ENCODE assay signal across 22 cellular contexts in the genomic region with DNA sequence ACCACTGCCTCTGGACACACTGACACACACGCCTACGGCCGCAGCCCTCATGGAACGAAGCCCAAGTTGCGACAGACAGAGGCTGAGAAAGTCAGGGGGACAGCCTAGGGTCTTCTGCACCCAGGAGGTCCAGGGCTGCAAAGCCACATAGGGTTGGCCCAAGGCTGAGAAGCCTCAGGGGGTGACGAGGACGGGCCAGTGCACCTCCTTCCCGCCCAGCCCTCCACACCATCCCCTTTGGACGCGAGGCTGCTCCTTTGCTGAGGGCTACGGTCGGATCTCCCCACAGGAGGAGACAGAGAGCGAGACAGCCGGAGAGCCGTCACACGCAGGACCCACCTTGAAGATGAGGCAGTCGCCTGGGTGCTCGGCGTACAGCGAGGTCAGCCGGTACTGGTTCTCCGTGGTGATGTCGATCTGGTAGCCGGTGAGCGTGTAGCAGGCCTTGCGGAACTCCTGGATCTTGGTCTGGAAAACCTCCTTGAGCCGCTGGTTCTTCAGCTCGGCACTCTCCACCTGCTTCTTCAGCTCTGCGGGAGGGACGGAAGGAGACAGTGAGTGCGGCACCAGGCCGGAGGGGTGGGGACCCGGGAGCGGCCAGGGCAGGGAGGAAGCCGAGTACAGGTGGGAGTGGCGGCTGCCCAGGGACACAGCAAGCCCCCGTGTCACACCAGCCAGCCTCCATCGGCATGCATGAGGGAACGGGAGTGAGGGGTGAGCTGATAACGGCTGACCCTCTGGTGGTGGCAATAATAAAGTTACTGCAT.
A peak's percentile ranks its signal among the peaks of the same experiment; 100 is the strongest.
DNase-seq lines count a peak whose midpoint lies in the region; ATAC-seq, FAIRE-seq and TF ChIP-seq lines count a peak whose summit lies in the region.
"Had no signal": no experiment of that assay in that cellular context is flagged by ENCODE, and none has a peak within 500 bp of the region (broad histone marks: within the 10 kb centered on the region; RNA-seq: fewer than 3 reads in every experiment).

No MANE protein-coding gene starts in this region.

- no peak overlapping the region for H2BK15ac ChIP-seq in H1 (ENCODE audit: low read length)

- H2BK5ac ChIP-seq in H1 (ENCODE audit: low read depth, low read length), result no peak overlapping the region

- no peak overlapping the region for H2BK20ac ChIP-seq in H1 (ENCODE audit: low read length)

- no peak for TF ChIP-seq RAD21 in H1 (IDR thresholded peaks at IDR 0.05 in 1 of 2, conservative IDR thresholded peaks at IDR 0.05 in 1 of 2; ENCODE audit: low read depth in 2 of 2, low read length in 2 of 2)

- no peak overlapping the region for H2AK5ac ChIP-seq in H1 (ENCODE audit: low read depth, low read length)

- peaks cover 18 to 64% (median 42%) of the 10 kb centered on the region in 11 experiments for H3K36me3 ChIP-seq in BLaER1 treated with 17β-estradiol and CSF1 and Interleukin-3, amounts not matched to agents 10 nM and 100 nM
- H3K36me3 ChIP-seq in H1 (ENCODE audit: control insufficient read depth in 2 of 4, insufficient read depth in 4 of 4, low read length in 3 of 4), result no peaks in the 10 kb centered on the region
- peaks cover 5% of the 10 kb centered on the region for H3K36me3 ChIP-seq in upper lobe of right lung
- H3K36me3 ChIP-seq: SJCRH30 had no signal

- H3K23ac ChIP-seq in H1 (ENCODE audit: insufficient read length), result no peak overlapping the region

- H3K4ac ChIP-seq in H1 (replicated peaks; ENCODE audit: insufficient read length, low read depth, low read length), result no peak overlapping the region

- peak overlapping the region; percentile 81 for H3K27ac Mint-ChIP-seq in CD4-positive, alpha-beta T cell
- H3K27ac Mint-ChIP-seq in neural crest cell (ENCODE audit: unreplicated experiment), result peak overlapping the region; percentile 12
- H3K27ac Mint-ChIP-seq: B cell had no signal

- H4K5ac ChIP-seq in H1 (ENCODE audit: insufficient read length, low read depth, low read length), result no peak overlapping the region

- no peaks in the 10 kb centered on the region for H3K23me2 ChIP-seq in H1 (ENCODE audit: low read depth, low read length)

- no peak for DNase-seq in CD4-positive, alpha-beta T cell
- DNase-seq in H1 (ENCODE audit: low read depth in 1 of 2, low spot score in 2 of 2) (no peak), neural crest cell (ENCODE audit: low read depth, low spot score) (no peak), upper lobe of right lung (no peak)
- DNase-seq: CD8-positive, alpha-beta memory T cell; DND-41; HFFc6; NCI-H1436; NCI-H2029; NCI-H2171; NCI-H446 treated with DMSO at 0.1 percent for 48 hours; NCI-H748 treated with DMSO at 0.1 percent for 48 hours; OCI-M1; SJCRH30 had no signal

- H3K27me3 Mint-ChIP-seq in CD4-positive, alpha-beta T cell, result no peaks in the 10 kb centered on the region
- H3K27me3 Mint-ChIP-seq in neural crest cell (ENCODE audit: low read depth), result no peaks in the 10 kb centered on the region
- H3K27me3 Mint-ChIP-seq: B cell; CD8-positive, alpha-beta memory T cell had no signal

- H3K4me3 Mint-ChIP-seq in CD4-positive, alpha-beta T cell, result no peak overlapping the region
- no peak overlapping the region for H3K4me3 Mint-ChIP-seq in neural crest cell
- H3K4me3 Mint-ChIP-seq: B cell; CD8-positive, alpha-beta memory T cell; HFFc6 had no signal

- H3K79me2 ChIP-seq in H1 (ENCODE audit: control insufficient read depth in 1 of 2, insufficient read depth in 2 of 2, low read length in 2 of 2), result no peaks in the 10 kb centered on the region

- TF ChIP-seq EP300 in H1 (IDR thresholded peaks at IDR 0.05; ENCODE audit: borderline replicate concordance in 1 of 2, low read depth in 2 of 2, low read length in 2 of 2), result no peak

- 0 out of 22 replicates have a peak overlapping the region, but pooled peaks of 3 of the 11 experiments have one; percentile 1 to 49 (median 40) for H3K27ac ChIP-seq in BLaER1 treated with 17β-estradiol and CSF1 and Interleukin-3, amounts not matched to agents 10 nM and 100 nM
- no peak overlapping the region for H3K27ac ChIP-seq in CD4-positive, alpha-beta T cell (ENCODE audit: low read depth, low read length)
- H3K27ac ChIP-seq in H1 (ENCODE audit: low read depth, low read length), result no peak overlapping the region
- H3K27ac ChIP-seq in upper lobe of right lung, result no peak overlapping the region
- H3K27ac ChIP-seq: KMS-11, SJCRH30 had no signal

- FAIRE-seq in H1 (lab: Jason Lieb, UNC), result no peak
- FAIRE-seq: G401.6, GM12878, HepG2 had no signal

- POLR2A ChIA-PET in CD4-positive, alpha-beta T cell (lab: Charles Lee), result no interaction called here
- POLR2A ChIA-PET in H1 (lab: Charles Lee; ENCODE audit: partially characterized antibody), result no interaction called here

- H4K8ac ChIP-seq in H1 (ENCODE audit: extremely low read depth, insufficient read depth, low read length), result peak overlapping the region; percentile 83

- no peak overlapping the region for H4K91ac ChIP-seq in H1 (replicated peaks; ENCODE audit: insufficient read length, low read length)

- H4K20me1 ChIP-seq in BLaER1 treated with 17β-estradiol and CSF1 and Interleukin-3, amounts not matched to agents 10 nM and 100 nM, result peaks cover 91 to 100% (median 100%) of the 10 kb centered on the region in 11 experiments
- peaks cover 0 to 3% of the 10 kb centered on the region in 2 experiments for H4K20me1 ChIP-seq in H1 (replicated peaks in 1 of 2; ENCODE audit: control insufficient read depth in 1 of 2, insufficient read depth in 2 of 2, low read length in 2 of 2)

- peaks cover 9% of the 10 kb centered on the region for H3K4me1 Mint-ChIP-seq in CD4-positive, alpha-beta T cell (ENCODE audit: low read depth)
- no peaks in the 10 kb centered on the region for H3K4me1 Mint-ChIP-seq in neural crest cell
- H3K4me1 Mint-ChIP-seq: B cell had no signal

- 93% methylated on average over 29 of the region's 40 CpGs; no CpG with 5 or more reads in 1 of the 2 experiments for whole genome bisulfite sequencing in H1 (ENCODE audit: extremely low coverage in 1 of 2, insufficient coverage in 1 of 2, insufficient read length in 1 of 2, insufficient replicate concordance in 2 of 2, low coverage in 1 of 2, low lambda C conversion rate in 2 of 2, missing lambda C conversion rate in 1 of 2), 2 experiments

- TF ChIP-seq POLR2A in H1 (IDR thresholded peaks at IDR 0.05; ENCODE audit: control extremely low read depth in 1 of 2, low read depth in 2 of 2, low read length in 2 of 2), result no peak

- no peak for TF ChIP-seq CTCF in CD4-positive, alpha-beta T cell (IDR thresholded peaks at IDR 0.05)
- TF ChIP-seq CTCF in H1 (IDR thresholded peaks at IDR 0.05; ENCODE audit: control extremely low read depth in 1 of 3, insufficient read depth in 1 of 3, low read depth in 1 of 3, low read length in 3 of 3) (no peak), neural crest cell (conservative IDR thresholded peaks at IDR 0.05) (no peak), upper lobe of right lung (IDR thresholded peaks at IDR 0.05) (no peak)

- H3K9me3 Mint-ChIP-seq in CD4-positive, alpha-beta T cell, result no peaks in the 10 kb centered on the region
- H3K9me3 Mint-ChIP-seq in neural crest cell, result no peaks in the 10 kb centered on the region
- H3K9me3 Mint-ChIP-seq: CD8-positive, alpha-beta memory T cell; HFFc6 had no signal

- H3K9ac ChIP-seq in BLaER1 treated with 17β-estradiol and CSF1 and Interleukin-3, amounts not matched to agents 10 nM and 100 nM, result peak overlapping the region in 5 of 11 experiments; percentile 9 to 50 (median 31); a peak in 6 of 22 replicates
- H3K9ac ChIP-seq in H1 (replicated peaks in 1 of 4; ENCODE audit: extremely low read depth in 1 of 4, low read depth in 3 of 4, low read length in 3 of 4), result no peak overlapping the region
- H3K9ac ChIP-seq: KMS-11 had no signal

- H3K56ac ChIP-seq in H1 (replicated peaks; ENCODE audit: insufficient read length, low read depth, low read length), result no peak overlapping the region

- intact Hi-C loops in CD4-positive, alpha-beta T cell (cut with DNase I, micrococcal nuclease), result loop anchor here in 1 of 2 experiments (10.0 kb wide), 1 partner anchor 307 kb away; no protein-coding TSS in a partner anchor
- intact Hi-C loops in upper lobe of right lung (cut with DNase I), result no loop called here

- H2BK120ac ChIP-seq in H1 (replicated peaks; ENCODE audit: low read depth, low read length), result no peak overlapping the region

- H3K4me1 ChIP-seq in BLaER1 treated with 17β-estradiol and CSF1 and Interleukin-3, amounts not matched to agents 10 nM and 100 nM, result peaks cover 40 to 84% (median 65%) of the 10 kb centered on the region in 10 experiments
- H3K4me1 ChIP-seq in H1 (replicated peaks in 1 of 4; ENCODE audit: control insufficient read depth in 3 of 4, insufficient read depth in 4 of 4, low read length in 3 of 4) (0 out of 7 replicates have a peak, but pooled peaks cover 0 to 2% (median 0%) of the 10 kb centered on the region in 4 experiments), upper lobe of right lung (no peaks in the 10 kb centered on the region)
- H3K4me1 ChIP-seq: SJCRH30 had no signal

- no peak for ATAC-seq in CD4-positive, alpha-beta T cell (ENCODE audit: poor library complexity)
- no peak for ATAC-seq in GM18498 (IDR thresholded peaks at IDR 0.05; ENCODE audit: unreplicated experiment)
- ATAC-seq in upper lobe of right lung, result no peak
- ATAC-seq in GM21390 (IDR thresholded peaks at IDR 0.05; ENCODE audit: unreplicated experiment), result no peak
- ATAC-seq: GM12878, HepG2 had no signal

- no peak overlapping the region for H2AFZ ChIP-seq in H1 (ENCODE audit: low read length)

- H3K4me2 ChIP-seq in BLaER1 treated with 17β-estradiol and CSF1 and Interleukin-3, amounts not matched to agents 10 nM and 100 nM, result peak overlapping the region; percentile 73 to 88 (median 80)
- H3K4me2 ChIP-seq in H1 (ENCODE audit: insufficient read depth in 1 of 2, low read depth in 2 of 2, low read length in 2 of 2), result no peak overlapping the region
- H3K4me2 ChIP-seq: KMS-11 had no signal

- no peaks in the 10 kb centered on the region for H3K9me3 ChIP-seq in BLaER1 treated with 17β-estradiol and CSF1 and Interleukin-3, amounts not matched to agents 10 nM and 100 nM (replicated peaks in 1 of 11)
- H3K9me3 ChIP-seq in CD4-positive, alpha-beta T cell (ENCODE audit: control insufficient read depth, low read length), result no peaks in the 10 kb centered on the region
- no peaks in the 10 kb centered on the region for H3K9me3 ChIP-seq in H1 (ENCODE audit: insufficient read depth in 2 of 2, low read depth in 1 of 2, low read length in 1 of 2)
- H3K9me3 ChIP-seq in upper lobe of right lung, result no peaks in the 10 kb centered on the region
- H3K9me3 ChIP-seq: SJCRH30 had no signal

- peaks cover 0 to 7% (median 0%) of the 10 kb centered on the region in 11 experiments; a peak in 2 of 22 replicates for H3K27me3 ChIP-seq in BLaER1 treated with 17β-estradiol and CSF1 and Interleukin-3, amounts not matched to agents 10 nM and 100 nM
- H3K27me3 ChIP-seq in CD4-positive, alpha-beta T cell (ENCODE audit: control insufficient read depth, insufficient read depth, low read length), result no peaks in the 10 kb centered on the region
- H3K27me3 ChIP-seq in H1 (replicated peaks in 1 of 4; ENCODE audit: control insufficient read depth in 3 of 4, extremely low read depth in 1 of 4, insufficient read depth in 3 of 4, low read length in 3 of 4) (no peaks in the 10 kb centered on the region), upper lobe of right lung (no peaks in the 10 kb centered on the region)
- H3K27me3 ChIP-seq: SJCRH30 had no signal

- H2BK12ac ChIP-seq in H1 (ENCODE audit: low read depth, low read length), result no peak overlapping the region

- no peak overlapping the region for H3K14ac ChIP-seq in H1 (ENCODE audit: insufficient read length)

- no peaks in the 10 kb centered on the region; the same call in 1 of the 2 replicates for H3K79me1 ChIP-seq in H1 (ENCODE audit: low read depth, low read length)

- CTCF ChIA-PET in CD4-positive, alpha-beta T cell (lab: Charles Lee), result no interaction called here
- CTCF ChIA-PET in H1 (lab: Charles Lee; ENCODE audit: partially characterized antibody), result interaction anchor here (0.6 to 2.7 kb wide), 3 partner anchors 16 to 268 kb away, joined by 4 to 10 read pairs (median 4); no protein-coding TSS in a partner anchor

- H3K18ac ChIP-seq in H1 (ENCODE audit: extremely low read depth, low read length), result no peak overlapping the region

- H3K4me3 ChIP-seq in BLaER1 treated with 17β-estradiol and CSF1 and Interleukin-3, amounts not matched to agents 10 nM and 100 nM, result peak overlapping the region in 1 of 10 experiments; percentile 11; a peak in 1 of 20 replicates
- H3K4me3 ChIP-seq in H1 (ENCODE audit: extremely low read depth in 1 of 4, insufficient read depth in 2 of 4, low read depth in 3 of 4, low read length in 4 of 4) (no peak overlapping the region), upper lobe of right lung (no peak overlapping the region)
- H3K4me3 ChIP-seq: GM12878, SJCRH30 had no signal

- H3K36me3 Mint-ChIP-seq in CD4-positive, alpha-beta T cell (ENCODE audit: low read depth), result peaks cover 60% of the 10 kb centered on the region
- H3K36me3 Mint-ChIP-seq in neural crest cell (ENCODE audit: low read depth), result no peaks in the 10 kb centered on the region

Comparison
In these comparisons a context has a peak if more than half of its experiments do, and no peak if none do; other contexts are left out.
1. H3K4me2 ChIP-seq: peak in BLaER1 treated with 17β-estradiol and CSF1 and Interleukin-3, amounts not matched to agents 10 nM and 100 nM (11 of 11); none in H1 (0 of 2).